Comparison of ENCODE assay signal across 11 cellular contexts in genomic region chr18:12886498-12887126, GRCh38. TPM values are rescaled to one million over a fixed set of nuclear protein-coding genes. Genes with fewer than 3 reads are reported as not detected.
DNase-seq lines count a peak whose midpoint lies in the region; ATAC-seq and TF ChIP-seq lines count a peak whose summit lies in the region.
"Had no signal": no experiment of that assay in that cellular context is flagged by ENCODE, and none has a peak within 500 bp of the region (broad histone marks: within the 10 kb centered on the region; RNA-seq: fewer than 3 reads in every experiment).

No MANE protein-coding gene starts in this region.

- H3K9me2 ChIP-seq in DOHH2 (replicated peaks; ENCODE audit: control insufficient read depth, low read length): no peaks in the 10 kb centered on the region

- peaks cover 24% of the 10 kb centered on the region for H3K4me1 Mint-ChIP-seq in memory B cell

- H4K20me1 ChIP-seq in DOHH2 (ENCODE audit: control insufficient read depth, insufficient read depth, low read depth, low read length): peaks cover 6% of the 10 kb centered on the region

- no peak overlapping the region for H3K4me3 ChIP-seq in DOHH2 (ENCODE audit: low read length)
- H3K4me3 ChIP-seq in HL-60 (replicated peaks; ENCODE audit: insufficient read depth, low read length): no peak overlapping the region
- no peak overlapping the region for H3K4me3 ChIP-seq in WERI-Rb-1 (ENCODE audit: low read depth, low read length)
- H3K4me3 ChIP-seq: HAP-1, skin epidermis had no signal

- H3K9me3 Mint-ChIP-seq in memory B cell: no peaks in the 10 kb centered on the region
- H3K9me3 Mint-ChIP-seq: T-helper 1 cell treated with Interleukin-12 subunit alpha and Interleukin-12 subunit beta and Interleukin-4 antibody, amounts not matched to agents 30 μg/mL and 1 μg/mL, for 36 hours had no signal

- peaks cover 2% of the 10 kb centered on the region for H3K36me3 ChIP-seq in DOHH2 (ENCODE audit: control insufficient read depth, low read length)
- H3K36me3 ChIP-seq in WERI-Rb-1: no peaks in the 10 kb centered on the region
- H3K36me3 ChIP-seq: HAP-1 had no signal

- peaks cover 8% of the 10 kb centered on the region for H3F3A ChIP-seq in DOHH2 (ENCODE audit: control insufficient read depth, insufficient read depth)

- peaks cover 24% of the 10 kb centered on the region for H3K79me2 ChIP-seq in DOHH2 (ENCODE audit: control insufficient read depth, low read length)

- peak in 1 of 2 experiments; percentile 51 for DNase-seq in HL-60 (ENCODE audit: low read depth in 1 of 2, low spot score in 1 of 2)
- DNase-seq in WERI-Rb-1: peak; percentile 40
- DNase-seq in memory B cell (ENCODE audit: low spot score in 2 of 2): no peak
- DNase-seq in HuH-7.5 (ENCODE audit: low spot score): no peak
- no peak for DNase-seq in left cardiac atrium
- DNase-seq in retina: no peak

- H3K27me3 Mint-ChIP-seq in memory B cell: no peaks in the 10 kb centered on the region

- no peaks in the 10 kb centered on the region for H3K9me3 ChIP-seq in DOHH2 (ENCODE audit: control insufficient read depth, insufficient read depth, low read length)
- H3K9me3 ChIP-seq in WERI-Rb-1 (ENCODE audit: severe bottlenecking): peaks cover 6% of the 10 kb centered on the region
- H3K9me3 ChIP-seq: HAP-1 had no signal

- no peak overlapping the region for H3K27ac ChIP-seq in DOHH2 (ENCODE audit: low read depth, low read length)
- H3K27ac ChIP-seq in HL-60 (replicated peaks): no peak overlapping the region
- H3K27ac ChIP-seq in WERI-Rb-1: no peak overlapping the region

- H3K4me1 ChIP-seq in DOHH2 (ENCODE audit: control insufficient read depth, low read length): peaks cover 35% of the 10 kb centered on the region

- peaks cover 4% of the 10 kb centered on the region for H3K36me3 Mint-ChIP-seq in memory B cell

- ATAC-seq in memory B cell (ENCODE audit: low read depth): no peak
- no peak for ATAC-seq in left cardiac atrium
- ATAC-seq in HG02973 (IDR thresholded peaks at IDR 0.05; ENCODE audit: unreplicated experiment): no peak

- H3K4me3 Mint-ChIP-seq in memory B cell: peak overlapping the region; percentile 8
- H3K4me3 Mint-ChIP-seq: T-helper 1 cell treated with Interleukin-12 subunit alpha and Interleukin-12 subunit beta and Interleukin-4 antibody, amounts not matched to agents 30 μg/mL and 1 μg/mL, for 36 hours had no signal

- no peaks in the 10 kb centered on the region; the same call in 1 of the 2 replicates for H3K27me3 ChIP-seq in DOHH2 (ENCODE audit: control insufficient read depth, low read length)
- H3K27me3 ChIP-seq in HL-60 (ENCODE audit: insufficient read depth, poor library complexity, severe bottlenecking): no peaks in the 10 kb centered on the region
- no peaks in the 10 kb centered on the region for H3K27me3 ChIP-seq in WERI-Rb-1 (ENCODE audit: insufficient read depth, low read depth, severe bottlenecking)

- no peak overlapping the region for H3K4me2 ChIP-seq in DOHH2 (ENCODE audit: low read length)

- intact Hi-C loops in left cardiac atrium (cut with DNase I): no loop called here

- TF ChIP-seq CTCF in DOHH2 (IDR thresholded peaks at IDR 0.05; ENCODE audit: low read depth, low read length, poor library complexity, severe bottlenecking) (peak; percentile 61), HL-60 (IDR thresholded peaks at IDR 0.05; ENCODE audit: insufficient read depth, low read length) (peak; percentile 66), WERI-Rb-1 (IDR thresholded peaks at IDR 0.05; ENCODE audit: low read depth, low read length) (peak; percentile 71)

- peak overlapping the region; percentile 98 for H3K27ac Mint-ChIP-seq in memory B cell
- H3K27ac Mint-ChIP-seq: T-helper 1 cell treated with Interleukin-12 subunit alpha and Interleukin-12 subunit beta and Interleukin-4 antibody, amounts not matched to agents 30 μg/mL and 1 μg/mL, for 36 hours had no signal

RNA-seq across cellular contexts. Expression of gene PTPN2, which starts 2.6 kb away (rescaled TPM):
- 10 to 100 TPM; 15.0 to 18.1 TPM for total RNA-seq in left cardiac atrium
